8 cellular contexts compared by ENCODE assay signal in genomic region chrX:39896951-39897740, GRCh38.
DNase-seq lines count a peak whose midpoint lies in the region; ATAC-seq, FAIRE-seq and TF ChIP-seq lines count a peak whose summit lies in the region.

No MANE protein-coding gene starts in this region.

- H3K4me1 Mint-ChIP-seq in stimulated activated effector memory CD8-positive, alpha-beta T cell treated with anti-CD3 and anti-CD28 coated beads, Interleukin-12 subunit alpha, Interleukin-12 subunit beta, amount 100 ng/mL, for 72 hours: peaks cover 12% of the 10 kb centered on the region

- no peaks in the 10 kb centered on the region for H3K9me3 ChIP-seq in H1 (ENCODE audit: insufficient read depth in 2 of 2, low read depth in 1 of 2, low read length in 1 of 2)

- no peaks in the 10 kb centered on the region for H3K23me2 ChIP-seq in H1 (ENCODE audit: low read depth, low read length)

- H3K23ac ChIP-seq in H1 (ENCODE audit: insufficient read length): no peak overlapping the region

- H3K27ac ChIP-seq in H1 (ENCODE audit: low read depth, low read length): peak overlapping the region; percentile 3; the same call in 1 of the 2 replicates

- H2BK5ac ChIP-seq in H1 (ENCODE audit: low read depth, low read length): no peak overlapping the region

- DNase-seq in AG20443 (ENCODE audit: low spot score) (peak; percentile 80), NB4 (ENCODE audit: low read depth) (peak; percentile 76), H1 (ENCODE audit: low read depth in 1 of 2, low spot score in 2 of 2) (peak in 1 of 2 experiments; percentile 52), mucosa of gallbladder (ENCODE audit: low spot score) (peak; percentile 34)
- no peak for DNase-seq in stimulated activated effector memory CD8-positive, alpha-beta T cell treated with anti-CD3 and anti-CD28 coated beads, Interleukin-12 subunit alpha, Interleukin-12 subunit beta, amount 100 ng/mL, for 72 hours (ENCODE audit: low spot score in 2 of 2)
- DNase-seq in stimulated activated CD4-positive, alpha-beta T cell treated with anti-CD3 and anti-CD28 coated beads, Interleukin-12 subunit alpha, Interleukin-12 subunit beta, amount 100 ng/mL, for 4 hours: no peak

- H4K20me1 ChIP-seq in H1 (replicated peaks in 1 of 2; ENCODE audit: control insufficient read depth in 1 of 2, insufficient read depth in 2 of 2, low read length in 2 of 2): no peaks in the 10 kb centered on the region

- H3K4me3 Mint-ChIP-seq in stimulated activated effector memory CD8-positive, alpha-beta T cell treated with anti-CD3 and anti-CD28 coated beads, Interleukin-12 subunit alpha, Interleukin-12 subunit beta, amount 100 ng/mL, for 72 hours: no peak overlapping the region

- CTCF ChIA-PET in H1 (lab: Charles Lee; ENCODE audit: partially characterized antibody): interaction anchor here (0.8 to 1.1 kb wide), 2 partner anchors 65 to 70 kb away, joined by 3 to 4 read pairs; no protein-coding TSS in a partner anchor

- H3K36me3 Mint-ChIP-seq in stimulated activated effector memory CD8-positive, alpha-beta T cell treated with anti-CD3 and anti-CD28 coated beads, Interleukin-12 subunit alpha, Interleukin-12 subunit beta, amount 100 ng/mL, for 72 hours: no peaks in the 10 kb centered on the region

- no peaks in the 10 kb centered on the region for H3K36me3 ChIP-seq in H1 (ENCODE audit: control insufficient read depth in 2 of 4, insufficient read depth in 4 of 4, low read length in 3 of 4)

- H4K8ac ChIP-seq in H1 (ENCODE audit: extremely low read depth, insufficient read depth, low read length): no peak overlapping the region

- H4K91ac ChIP-seq in H1 (replicated peaks; ENCODE audit: insufficient read length, low read length): peak overlapping the region; percentile 73

- peak; percentile 21 for TF ChIP-seq CTCF in NB4 (IDR thresholded peaks at IDR 0.05; ENCODE audit: low read depth, low read length)
- TF ChIP-seq CTCF in H1 (IDR thresholded peaks at IDR 0.05; ENCODE audit: control extremely low read depth in 1 of 3, insufficient read depth in 1 of 3, low read depth in 1 of 3, low read length in 3 of 3): no peak

- H2AFZ ChIP-seq in H1 (ENCODE audit: low read length): no peak overlapping the region

- no peak overlapping the region for H3K56ac ChIP-seq in H1 (replicated peaks; ENCODE audit: insufficient read length, low read depth, low read length)

- TF ChIP-seq EP300 in H1 (IDR thresholded peaks at IDR 0.05; ENCODE audit: borderline replicate concordance in 1 of 2, low read depth in 2 of 2, low read length in 2 of 2): no peak

- no peak overlapping the region for H2BK120ac ChIP-seq in H1 (replicated peaks; ENCODE audit: low read depth, low read length)

- no peak overlapping the region for H2BK15ac ChIP-seq in H1 (ENCODE audit: low read length)

- peak in 1 of 2 experiments; percentile 19; a peak in 1 of 4 replicates for TF ChIP-seq RAD21 in H1 (IDR thresholded peaks at IDR 0.05 in 1 of 2, conservative IDR thresholded peaks at IDR 0.05 in 1 of 2; ENCODE audit: low read depth in 2 of 2, low read length in 2 of 2)

- H3K4me2 ChIP-seq in H1 (ENCODE audit: insufficient read depth in 1 of 2, low read depth in 2 of 2, low read length in 2 of 2): peak overlapping the region; percentile 7 to 9; a peak in 1 of 4 replicates

- H3K4me3 ChIP-seq in NB4 (ENCODE audit: low read depth, low read length) (peak overlapping the region; percentile 41), H1 (ENCODE audit: extremely low read depth in 1 of 4, insufficient read depth in 2 of 4, low read depth in 3 of 4, low read length in 4 of 4) (no peak overlapping the region)

- H3K79me1 ChIP-seq in H1 (ENCODE audit: low read depth, low read length): no peaks in the 10 kb centered on the region

- H2AK5ac ChIP-seq in H1 (ENCODE audit: low read depth, low read length): no peak overlapping the region

- H3K79me2 ChIP-seq in H1 (ENCODE audit: control insufficient read depth in 1 of 2, insufficient read depth in 2 of 2, low read length in 2 of 2): no peaks in the 10 kb centered on the region

- peak overlapping the region; percentile 61; the same call in 1 of the 2 replicates for H2BK20ac ChIP-seq in H1 (ENCODE audit: low read length)

- H3K18ac ChIP-seq in H1 (ENCODE audit: extremely low read depth, low read length): peak overlapping the region; percentile 25; the same call in 1 of the 2 replicates

- no peaks in the 10 kb centered on the region for H3K9me3 Mint-ChIP-seq in stimulated activated effector memory CD8-positive, alpha-beta T cell treated with anti-CD3 and anti-CD28 coated beads, Interleukin-12 subunit alpha, Interleukin-12 subunit beta, amount 100 ng/mL, for 72 hours

- no peak overlapping the region for H3K27ac Mint-ChIP-seq in stimulated activated effector memory CD8-positive, alpha-beta T cell treated with anti-CD3 and anti-CD28 coated beads, Interleukin-12 subunit alpha, Interleukin-12 subunit beta, amount 100 ng/mL, for 72 hours

- peaks cover 7 to 23% (median 11%) of the 10 kb centered on the region in 4 experiments for H3K4me1 ChIP-seq in H1 (replicated peaks in 1 of 4; ENCODE audit: control insufficient read depth in 3 of 4, insufficient read depth in 4 of 4, low read length in 3 of 4)

- H3K9ac ChIP-seq in H1 (replicated peaks in 1 of 4; ENCODE audit: extremely low read depth in 1 of 4, low read depth in 3 of 4, low read length in 3 of 4): no peak overlapping the region

- H4K5ac ChIP-seq in H1 (ENCODE audit: insufficient read length, low read depth, low read length): peak overlapping the region; percentile 47

- 58% methylated on average over 5 of the region's 20 CpGs; no CpG with 5 or more reads in 1 of the 2 experiments for WGBS in H1 (ENCODE audit: extremely low coverage in 1 of 2, insufficient coverage in 1 of 2, insufficient read length in 1 of 2, insufficient replicate concordance in 2 of 2, low coverage in 1 of 2, low lambda C conversion rate in 2 of 2, missing lambda C conversion rate in 1 of 2), 2 experiments

- POLR2A ChIA-PET in H1 (lab: Charles Lee; ENCODE audit: partially characterized antibody): no interaction called here

- 0 out of 2 replicates have a peak overlapping the region, but pooled peaks have one; percentile 60 for H2BK12ac ChIP-seq in H1 (ENCODE audit: low read depth, low read length)

- no peak overlapping the region for H3K14ac ChIP-seq in H1 (ENCODE audit: insufficient read length)

- no peak for ATAC-seq in GM21390 (IDR thresholded peaks at IDR 0.05; ENCODE audit: unreplicated experiment)
- no peak for ATAC-seq in stimulated activated effector memory CD8-positive, alpha-beta T cell treated with anti-CD3 and anti-CD28 coated beads, Interleukin-12 subunit alpha, Interleukin-12 subunit beta, amount 100 ng/mL, for 72 hours
- no peak for ATAC-seq in HG03439 (IDR thresholded peaks at IDR 0.05; ENCODE audit: unreplicated experiment)

- TF ChIP-seq POLR2A in NB4 (IDR thresholded peaks at IDR 0.05; ENCODE audit: extremely low read depth, insufficient read length) (no peak), H1 (IDR thresholded peaks at IDR 0.05; ENCODE audit: control extremely low read depth in 1 of 2, low read depth in 2 of 2, low read length in 2 of 2) (no peak)

- no peaks in the 10 kb centered on the region for H3K27me3 ChIP-seq in H1 (replicated peaks in 1 of 4; ENCODE audit: control insufficient read depth in 3 of 4, extremely low read depth in 1 of 4, insufficient read depth in 3 of 4, low read length in 3 of 4)

- H3K4ac ChIP-seq in H1 (replicated peaks; ENCODE audit: insufficient read length, low read depth, low read length): no peak overlapping the region

- peak; percentile 76 for FAIRE-seq in H1 (lab: Jason Lieb, UNC)

TF ChIP-seq in H1, 55 proteins besides CTCF, POLR2A, EP300 and RAD21:
- TF ChIP-seq TEAD4 (IDR thresholded peaks at IDR 0.05; ENCODE audit: low read depth, low read length) (peak; percentile 96), ASH2L (IDR thresholded peaks at IDR 0.05; ENCODE audit: low read length) (peak; percentile 50), ZNF274 (IDR thresholded peaks at IDR 0.05; ENCODE audit: borderline replicate concordance, extremely low read depth, low read length) (no peak), GABPA (IDR thresholded peaks at IDR 0.05; ENCODE audit: borderline replicate concordance, insufficient read depth, low read length) (no peak), KDM1A (IDR thresholded peaks at IDR 0.05; ENCODE audit: borderline replicate concordance, low read length) (peak; percentile 26; the same call in 1 of the 2 replicates), SUZ12 (IDR thresholded peaks at IDR 0.05; ENCODE audit: low read length) (no peak), SP4 (IDR thresholded peaks at IDR 0.05; ENCODE audit: low read length) (0 out of 2 replicates have a peak, but pooled peaks have one; percentile 26), CHD2 (IDR thresholded peaks at IDR 0.05; ENCODE audit: low read length) (no peak), POLR2AphosphoS5 (IDR thresholded peaks at IDR 0.05; ENCODE audit: low read depth, low read length) (no peak)

Comparison
In these comparisons a context has a peak if more than half of its experiments do, and no peak if none do; other contexts are left out.
1. DNase-seq: peak in AG20443 (single experiment), NB4 (single experiment) and mucosa of gallbladder (single experiment); none in stimulated activated effector memory CD8-positive, alpha-beta T cell treated with anti-CD3 and anti-CD28 coated beads, Interleukin-12 subunit alpha, Interleukin-12 subunit beta, amount 100 ng/mL, for 72 hours (0 of 2) and stimulated activated CD4-positive, alpha-beta T cell treated with anti-CD3 and anti-CD28 coated beads, Interleukin-12 subunit alpha, Interleukin-12 subunit beta, amount 100 ng/mL, for 4 hours (single experiment).